Comparison of ENCODE assay signal across 9 cellular contexts in the genomic region with DNA sequence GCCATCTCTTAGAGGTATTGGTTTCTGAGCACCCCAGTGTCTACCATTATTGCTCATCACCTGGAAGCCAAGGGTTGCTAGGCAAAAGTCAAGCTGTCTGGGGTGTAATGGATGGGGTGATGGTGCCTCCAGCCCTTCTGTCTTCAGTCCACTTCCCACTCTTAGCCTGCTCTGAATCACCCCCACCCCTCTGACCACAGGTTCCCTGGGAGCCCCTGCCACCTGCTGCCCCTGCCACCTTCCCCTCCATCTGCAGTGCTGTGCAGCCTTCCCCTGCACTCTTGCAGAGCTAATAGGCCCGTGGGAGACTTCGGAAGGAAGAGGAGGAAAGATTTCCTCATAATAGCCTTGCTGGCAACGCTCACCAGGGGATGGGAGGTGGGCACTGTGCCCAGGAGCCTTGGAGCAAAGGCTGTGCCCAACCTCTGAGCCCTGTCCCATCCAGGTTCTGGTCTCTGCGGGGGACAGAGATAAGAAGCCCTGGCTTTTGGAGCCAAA. TPM values are rescaled to one million over a fixed set of nuclear protein-coding genes. Genes with fewer than 3 reads are reported as not detected.
A peak's percentile ranks its signal among the peaks of the same experiment; 100 is the strongest.
DNase-seq lines count a peak whose midpoint lies in the region; ATAC-seq and TF ChIP-seq lines count a peak whose summit lies in the region.
"Had no signal": no experiment of that assay in that cellular context is flagged by ENCODE, and none has a peak within 500 bp of the region (broad histone marks: within the 10 kb centered on the region; RNA-seq: fewer than 3 reads in every experiment).

No MANE protein-coding gene starts in this region.

- POLR2A ChIA-PET in MCF 10A (lab: Yijun Ruan, JAX), result interaction anchor here (0.6 to 1.7 kb wide), 5 partner anchors 9 to 50 kb away, joined by 3 to 8 read pairs (median 3); no protein-coding TSS in a partner anchor

- H3K27ac ChIP-seq in mammary epithelial cell (ENCODE audit: insufficient read depth, low read depth, low read length) (no peak overlapping the region), vagina (peak overlapping the region; percentile 81)

- TF ChIP-seq CTCF in MCF 10A (IDR thresholded peaks at IDR 0.05; ENCODE audit: unreplicated experiment) (no peak), mammary epithelial cell (conservative IDR thresholded peaks at IDR 0.05 in 1 of 2, IDR thresholded peaks at IDR 0.05 in 1 of 2; ENCODE audit: extremely low read depth in 1 of 2, insufficient read depth in 1 of 2, low read depth in 1 of 2, low read length in 2 of 2) (no peak), cardiac fibroblast (IDR thresholded peaks at IDR 0.05; ENCODE audit: low read depth, low read length) (no peak), mucosa of descending colon (IDR thresholded peaks at IDR 0.05) (no peak), vagina (IDR thresholded peaks at IDR 0.05) (no peak)

- peaks cover 66% of the 10 kb centered on the region for H3K79me2 ChIP-seq in mammary epithelial cell (ENCODE audit: insufficient read depth, low read length)

- H3K4me1 Mint-ChIP-seq in MCF 10A (ENCODE audit: insufficient read depth, unreplicated experiment), result peaks cover 12% of the 10 kb centered on the region

- in situ Hi-C loops in mammary epithelial cell (cut with MboI; ENCODE audit: low sequenced_read_pairs in 2 of 2), result no loop called here

- peak overlapping the region; percentile 4 for H3K27ac Mint-ChIP-seq in MCF 10A (ENCODE audit: low read depth, unreplicated experiment)

- 44% methylated on average over 2 of the region's 4 CpGs for WGBS in mammary epithelial cell (ENCODE audit: low coverage, missing lambda C conversion rate)

- H4K20me1 ChIP-seq in mammary epithelial cell (ENCODE audit: insufficient read depth, low read length), result no peaks in the 10 kb centered on the region

- no peaks in the 10 kb centered on the region for H3K27me3 ChIP-seq in mammary epithelial cell (ENCODE audit: insufficient read depth, low read length)
- H3K27me3 ChIP-seq in vagina, result no peaks in the 10 kb centered on the region

- peak; percentile 49 for ATAC-seq in mucosa of descending colon

- no peaks in the 10 kb centered on the region for H3K9me3 ChIP-seq in mammary epithelial cell (replicated peaks; ENCODE audit: insufficient read depth, low read length)
- no peaks in the 10 kb centered on the region for H3K9me3 ChIP-seq in mucosa of descending colon
- no peaks in the 10 kb centered on the region for H3K9me3 ChIP-seq in vagina
- H3K9me3 ChIP-seq: HAP-1 had no signal

- H3K4me3 ChIP-seq in mammary epithelial cell (replicated peaks in 1 of 3; ENCODE audit: insufficient read depth in 1 of 3, low read depth in 2 of 3, low read length in 3 of 3) (no peak overlapping the region), cardiac fibroblast (replicated peaks in 1 of 2; ENCODE audit: low read depth in 2 of 2, low read length in 2 of 2) (no peak overlapping the region), mucosa of descending colon (no peak overlapping the region), vagina (no peak overlapping the region)
- H3K4me3 ChIP-seq: HAP-1 had no signal

- no peak overlapping the region for H3K9ac ChIP-seq in mammary epithelial cell (ENCODE audit: insufficient read depth, low read length)

- no peak for TF ChIP-seq POLR2A in vagina (IDR thresholded peaks at IDR 0.05)

- DNase-seq in MCF 10A (ENCODE audit: unreplicated experiment), result peak; percentile 94
- DNase-seq in mammary epithelial cell, result no peak
- peak; percentile 58 to 81 for DNase-seq in cardiac fibroblast (ENCODE audit: low read depth in 2 of 2)
- DNase-seq in mucosa of descending colon, result peak in 2 of 3 donors; percentile 55 to 61
- DNase-seq in vagina (ENCODE audit: extremely low spot score in 2 of 2), result no peak
- no peak for DNase-seq in epidermal melanocyte (ENCODE audit: insufficient read length, low spot score)
- no peak for DNase-seq in AML-193 (lab: John Stamatoyannopoulos, UW)
- DNase-seq in hippocampal formation (lab: John Stamatoyannopoulos, UW), result no peak

- peaks cover 98% of the 10 kb centered on the region for H3K36me3 Mint-ChIP-seq in MCF 10A (ENCODE audit: insufficient read depth, unreplicated experiment)

- H2AFZ ChIP-seq in mammary epithelial cell (ENCODE audit: low read depth, low read length), result no peak overlapping the region

- H3K4me3 Mint-ChIP-seq in MCF 10A (ENCODE audit: unreplicated experiment), result no peak overlapping the region

- BruUV-seq in MCF 10A (replicated peaks; lab: Mats Ljungman, UMichigan), result no TSS peak
- no TSS peak for BruUV-seq in mammary epithelial cell (replicated peaks; lab: Mats Ljungman, UMichigan)

- CTCF ChIA-PET in MCF 10A (lab: Yijun Ruan, JAX), result interaction anchor here (0.9 to 7.4 kb wide), 8 partner anchors 9 to 47 kb away, joined by 3 to 70 read pairs (median 34); no protein-coding TSS in a partner anchor
- CTCF ChIA-PET in mammary epithelial cell (lab: Charles Lee; ENCODE audit: low non-redundant PET), result no interaction called here

- intact Hi-C loops in MCF 10A (cut with micrococcal nuclease), result no loop called here
- intact Hi-C loops in mammary epithelial cell (cut with micrococcal nuclease), result no loop called here
- intact Hi-C loops in mucosa of descending colon (cut with DNase I, micrococcal nuclease), result loop anchor here in 1 of 2 donors (5.0 kb wide), 1 partner anchor 51 kb away; no protein-coding TSS in a partner anchor
- intact Hi-C loops in vagina (cut with DNase I), result loop anchor here (2.0 to 10.0 kb wide), 2 partner anchors 35 to 53 kb away; a partner anchor contains a TSS

- no peaks in the 10 kb centered on the region for H3K27me3 Mint-ChIP-seq in MCF 10A (ENCODE audit: insufficient read depth, unreplicated experiment)

- no peaks in the 10 kb centered on the region for H3K9me3 Mint-ChIP-seq in MCF 10A (ENCODE audit: unreplicated experiment)

- no peak overlapping the region for H3K4me2 ChIP-seq in mammary epithelial cell (ENCODE audit: insufficient read depth, low read depth, low read length)

- H3K4me1 ChIP-seq in mammary epithelial cell (ENCODE audit: insufficient read depth, low read length), result no peaks in the 10 kb centered on the region
- H3K4me1 ChIP-seq in mucosa of descending colon (ENCODE audit: low read depth), result peaks cover 13% of the 10 kb centered on the region
- H3K4me1 ChIP-seq in vagina, result peaks cover 23% of the 10 kb centered on the region
- H3K4me1 ChIP-seq: HAP-1 had no signal

- dilution Hi-C loops in mammary epithelial cell (cut with HindIII; ENCODE audit: low sequenced_read_pairs), result no loop called here

- H3K36me3 ChIP-seq in mammary epithelial cell (ENCODE audit: insufficient read depth, low read length), result peaks cover 73% of the 10 kb centered on the region
- no peaks in the 10 kb centered on the region for H3K36me3 ChIP-seq in mucosa of descending colon (ENCODE audit: low read depth)
- H3K36me3 ChIP-seq in vagina, result peaks cover 5 to 70% of the 10 kb centered on the region in 2 donors

RNA-seq across cellular contexts. Expression of a gene that starts 35.5 kb away (rescaled TPM):
- total RNA-seq in MCF 10A (2022) (513 and 622 TPM in 2 replicates), mammary epithelial cell (100 to 1,000 TPM; 270 to 454 TPM), mucosa of descending colon (100 to 1,000 TPM; 200 to 417 (median 305) TPM), vagina (208 TPM)
- polyA plus RNA-seq in mammary epithelial cell, result 234 TPM
- polyA minus RNA-seq in mammary epithelial cell, result 517 TPM

Comparison
In these comparisons a context has a peak if more than half of its experiments do, and no peak if none do; other contexts are left out.
1. DNase-seq: peak in MCF 10A (single experiment), cardiac fibroblast (2 of 2) and mucosa of descending colon (2 of 3); none in mammary epithelial cell (single experiment), vagina (0 of 2), epidermal melanocyte (single experiment), AML-193 (0 of 2) and hippocampal formation (0 of 2).